Comparison of ENCODE assay signal across 8 cellular contexts in the genomic region with DNA sequence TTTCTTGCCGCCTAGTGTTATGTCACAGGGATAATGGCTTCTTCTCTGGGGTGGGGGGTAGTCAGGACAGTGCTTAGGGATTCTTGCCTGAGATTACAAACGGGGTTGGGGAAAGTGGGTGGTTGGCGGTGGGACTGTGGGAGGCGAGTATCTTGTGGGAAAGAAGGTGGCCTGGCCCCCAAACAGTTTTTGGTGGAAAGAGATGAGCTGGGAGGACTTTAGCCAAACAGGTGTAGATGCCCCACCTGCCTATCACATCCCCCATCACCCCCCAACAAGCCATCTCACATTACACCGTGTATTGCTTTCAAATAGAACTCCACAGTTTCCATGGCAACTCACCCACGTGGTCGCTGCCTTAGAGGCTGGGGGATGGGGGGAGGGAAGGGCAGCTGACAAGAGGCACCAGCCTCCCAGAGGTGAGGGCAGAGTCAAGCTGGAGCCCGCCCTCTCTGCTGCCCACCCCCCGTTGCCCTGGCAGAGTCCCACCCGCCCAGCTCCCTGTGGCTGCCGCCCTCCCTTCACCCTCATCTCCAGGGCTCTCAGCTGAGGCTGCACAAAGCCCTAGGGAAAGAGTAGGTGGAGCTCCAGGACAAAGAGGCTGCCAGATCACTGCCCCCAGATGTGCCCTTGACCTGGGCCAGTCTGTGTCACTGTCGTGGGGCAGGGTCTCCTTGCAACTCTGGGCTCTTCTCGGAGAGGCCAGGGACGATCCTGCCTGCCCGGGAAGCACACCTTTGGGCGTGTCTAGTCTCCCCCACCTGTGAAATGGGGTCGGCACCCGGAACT.
DNase-seq lines count a peak whose midpoint lies in the region; ATAC-seq, FAIRE-seq and TF ChIP-seq lines count a peak whose summit lies in the region.

No MANE protein-coding gene starts in this region.

- no peak overlapping the region for H3K27ac ChIP-seq in HEK293 (ENCODE audit: extremely low read depth, low read depth, low read length)
- no peak overlapping the region for H3K27ac ChIP-seq in K562 (ENCODE audit: extremely low read depth, low read depth, low read length)
- peak overlapping the region; percentile 8 for H3K27ac ChIP-seq in neuronal stem cell (replicated peaks; ENCODE audit: low read length)

- H3K9me3 ChIP-seq in HEK293 (ENCODE audit: control insufficient read depth, insufficient read depth, low read depth, low read length) (no peaks in the 10 kb centered on the region), K562 (replicated peaks; ENCODE audit: control insufficient read depth, insufficient read depth, low read depth, low read length) (no peaks in the 10 kb centered on the region), neuronal stem cell (replicated peaks in 1 of 2; ENCODE audit: control insufficient read depth in 2 of 2, insufficient read depth in 1 of 2, low read depth in 1 of 2, low read length in 2 of 2) (no peaks in the 10 kb centered on the region)

- H3K4me1 ChIP-seq in HEK293 (ENCODE audit: control insufficient read depth, insufficient read depth, low read length) (peaks cover 25% of the 10 kb centered on the region), K562 (replicated peaks in 1 of 2; ENCODE audit: control insufficient read depth in 2 of 2, insufficient read depth in 2 of 2, low read length in 2 of 2) (peaks cover 2 to 31% of the 10 kb centered on the region in 2 experiments), neuronal stem cell (ENCODE audit: control insufficient read depth in 2 of 2, insufficient read depth in 1 of 2, low read depth in 1 of 2, low read length in 2 of 2) (peaks cover 50 to 86% of the 10 kb centered on the region in 2 donors)

- H3K27me3 Mint-ChIP-seq in CD14-positive monocyte (ENCODE audit: low read depth in 3 of 3) = peaks cover 20 to 47% (median 30%) of the 10 kb centered on the region in 3 donors

- no peak overlapping the region for H3K23ac ChIP-seq in neuronal stem cell (ENCODE audit: low read depth, low read length, poor library complexity)

- in situ Hi-C loops in K562 (cut with MboI) = no loop called here

- no peak for TF ChIP-seq POLR2A in K562 (conservative IDR thresholded peaks at IDR 0.05)

- H3K4me3 ChIP-seq in HEK293 (ENCODE audit: low read depth, low read length) = no peak overlapping the region
- no peak overlapping the region for H3K4me3 ChIP-seq in K562
- peak overlapping the region in 1 of 2 donors; percentile 5 for H3K4me3 ChIP-seq in neuronal stem cell (ENCODE audit: low read length in 2 of 2)

- ATAC-seq in K562 (peak; percentile 34), GM18520 (IDR thresholded peaks at IDR 0.05; ENCODE audit: unreplicated experiment) (no peak), HG02642 (IDR thresholded peaks at IDR 0.05; ENCODE audit: poor library complexity, unreplicated experiment) (no peak)

- intact Hi-C loops in K562 (cut with micrococcal nuclease) = no loop called here
- intact Hi-C loops in CD14-positive monocyte (cut with micrococcal nuclease) = no loop called here

- H3K9ac ChIP-seq in K562 (ENCODE audit: insufficient read depth in 1 of 2, low read depth in 2 of 2, low read length in 2 of 2) = peak overlapping the region in 1 of 2 experiments; percentile 55; a peak in 1 of 4 replicates
- no peak overlapping the region for H3K9ac ChIP-seq in neuronal stem cell (ENCODE audit: low read depth, low read length, poor library complexity)

- DNase-seq in NCI-H345 (lab: John Stamatoyannopoulos, UW) (peak; percentile 75), K562 (ENCODE audit: extremely low read depth in 1 of 4, low spot score in 3 of 4) (peak in 2 of 4 experiments; percentile 18 to 20), neuronal stem cell (ENCODE audit: low spot score) (peak; percentile 64), CD14-positive monocyte (ENCODE audit: low spot score) (no peak), NOMO-1 treated with dmso at 0.1 percent for 144 hours (lab: John Stamatoyannopoulos, UW; ENCODE audit: unreplicated experiment) (no peak)

- H4K20me1 ChIP-seq in K562 (replicated peaks; ENCODE audit: control insufficient read depth, insufficient read depth, low read length) = no peaks in the 10 kb centered on the region

- no peak for TF ChIP-seq EP300 in K562 (IDR thresholded peaks at IDR 0.05; ENCODE audit: low read length)

- H3K4ac ChIP-seq in neuronal stem cell (ENCODE audit: low read length) = no peak overlapping the region

- H3K4me2 ChIP-seq in K562 (ENCODE audit: insufficient read depth, low read length) (no peak overlapping the region), neuronal stem cell (ENCODE audit: insufficient read depth, low read length, poor library complexity, severe bottlenecking) (peak overlapping the region; percentile 45)

- peaks cover 45% of the 10 kb centered on the region for H3K4me1 Mint-ChIP-seq in CD14-positive monocyte

- peak overlapping the region; percentile 66 for H2AK5ac ChIP-seq in neuronal stem cell (ENCODE audit: low read depth, low read length)

- H2BK5ac ChIP-seq in neuronal stem cell (ENCODE audit: low read length) = no peak overlapping the region

- no peak overlapping the region for H2BK120ac ChIP-seq in neuronal stem cell (ENCODE audit: low read depth, low read length)

- no peak for FAIRE-seq in K562 (lab: Jason Lieb, UNC)

- H4K8ac ChIP-seq in neuronal stem cell (ENCODE audit: low read depth, low read length) = no peak overlapping the region

- CTCF ChIA-PET in HEK293 (lab: Yijun Ruan, JAX) (interaction anchor here (0.5 to 1.6 kb wide), 4 partner anchors 11 to 168 kb away, joined by 3 to 6 read pairs (median 4); no protein-coding TSS in a partner anchor), K562 (lab: Yijun Ruan, JAX; ENCODE audit: low intra/inter-chr PET ratio) (no interaction called here)

- H3K79me2 ChIP-seq in K562 (ENCODE audit: control insufficient read depth, insufficient read depth, low read length) = no peaks in the 10 kb centered on the region

- no peaks in the 10 kb centered on the region for H3K36me3 Mint-ChIP-seq in CD14-positive monocyte

- no peak overlapping the region for H4K91ac ChIP-seq in neuronal stem cell (ENCODE audit: low read depth, low read length, poor library complexity)

- no peak overlapping the region for H2AFZ ChIP-seq in K562 (ENCODE audit: low read depth, low read length)
- peak overlapping the region; percentile 69 for H2AFZ ChIP-seq in neuronal stem cell (ENCODE audit: low read length)

- H2BK15ac ChIP-seq in neuronal stem cell (ENCODE audit: low read length) = no peak overlapping the region

- H3K14ac ChIP-seq in neuronal stem cell (ENCODE audit: low read length) = no peak overlapping the region

- peak overlapping the region in 3 of 7 donors; percentile 8 to 57 (median 38) for H3K27ac Mint-ChIP-seq in CD14-positive monocyte

- TF ChIP-seq CTCF in HEK293 (tag by site-specific recombination; IDR thresholded peaks at IDR 0.05) (no peak), K562 (IDR thresholded peaks at IDR 0.05 in 2 of 3, conservative IDR thresholded peaks at IDR 0.05 in 1 of 3; ENCODE audit: insufficient read depth in 2 of 3, low read depth in 1 of 3, low read length in 3 of 3) (no peak), CD14-positive monocyte (IDR thresholded peaks at IDR 0.05) (no peak)

- no TSS peak for BruUV-seq in K562 (replicated peaks; lab: Mats Ljungman, UMichigan)

- TF ChIP-seq RAD21 in K562 (CRISPR knock-in tag; conservative IDR thresholded peaks at IDR 0.05 in 1 of 2, IDR thresholded peaks at IDR 0.05 in 1 of 2) = no peak

- peak overlapping the region in 1 of 2 donors; percentile 30 for H3K4me3 Mint-ChIP-seq in CD14-positive monocyte

- peak overlapping the region; percentile 18 for H2BK12ac ChIP-seq in neuronal stem cell (ENCODE audit: low read length)

- H3K27me3 ChIP-seq in K562 (ENCODE audit: control insufficient read depth in 2 of 2, insufficient read depth in 2 of 2, low read length in 2 of 2) = no peaks in the 10 kb centered on the region
- no peaks in the 10 kb centered on the region for H3K27me3 ChIP-seq in neuronal stem cell (ENCODE audit: control insufficient read depth in 3 of 3, insufficient read depth in 3 of 3, low read depth in 1 of 3, low read length in 3 of 3)

- POLR2A ChIA-PET in HEK293 (lab: Yijun Ruan, JAX) = no interaction called here
- POLR2A ChIA-PET in K562 (lab: Yijun Ruan, JAX) = interaction anchor here (0.6 kb wide), 1 partner anchor 52 kb away, joined by 3 read pairs; no protein-coding TSS in a partner anchor

- H3K36me3 ChIP-seq in HEK293 (ENCODE audit: control insufficient read depth in 2 of 2, insufficient read depth in 1 of 2, low read length in 2 of 2) (no peaks in the 10 kb centered on the region), K562 (ENCODE audit: control insufficient read depth, insufficient read depth, low read length) (no peaks in the 10 kb centered on the region), neuronal stem cell (replicated peaks in 1 of 2; ENCODE audit: control insufficient read depth in 2 of 2, insufficient read depth in 2 of 2, low read length in 2 of 2) (no peaks in the 10 kb centered on the region)

- peak overlapping the region; percentile 92 for H3K18ac ChIP-seq in neuronal stem cell (ENCODE audit: low read length)

- H3K79me1 ChIP-seq in neuronal stem cell (ENCODE audit: low read depth, low read length) = no peaks in the 10 kb centered on the region

- WGBS in K562 (ENCODE audit: insufficient coverage, low coverage, missing lambda C conversion rate) = 22% methylated on average over 16 of the region's 18 CpGs
- no CpG with 5 or more reads among the region's 18 CpGs for WGBS in neuronal stem cell (ENCODE audit: extremely low coverage in 2 of 2, insufficient read length in 2 of 2, insufficient replicate concordance in 1 of 2), 2 donors

- no peaks in the 10 kb centered on the region for H3K9me1 ChIP-seq in K562 (ENCODE audit: control insufficient read depth, insufficient read depth, low read length)

- H3K9me3 Mint-ChIP-seq in CD14-positive monocyte = peaks cover 0 to 3% (median 0%) of the 10 kb centered on the region in 7 donors

TF ChIP-seq in HEK293, 187 proteins besides CTCF, POLR2A, EP300 and RAD21 (continues in another document):
- TF ChIP-seq ZNF549 (tag by site-specific recombination; IDR thresholded peaks at IDR 0.05) (no peak), SP2 (tag by site-specific recombination; IDR thresholded peaks at IDR 0.05) (peak; percentile 37), EGR2 (tag by site-specific recombination; IDR thresholded peaks at IDR 0.05; ENCODE audit: low read depth) (peak; percentile 81), ZFP3 (tag by site-specific recombination; IDR thresholded peaks at IDR 0.05; ENCODE audit: low read depth) (no peak)

TF ChIP-seq in K562, 482 proteins besides CTCF, POLR2A, EP300 and RAD21 (continues in another document):
- no peak for TF ChIP-seq ZNF253 (CRISPR knock-in tag; conservative IDR thresholded peaks at IDR 0.05)
- TF ChIP-seq, protein P1, sequence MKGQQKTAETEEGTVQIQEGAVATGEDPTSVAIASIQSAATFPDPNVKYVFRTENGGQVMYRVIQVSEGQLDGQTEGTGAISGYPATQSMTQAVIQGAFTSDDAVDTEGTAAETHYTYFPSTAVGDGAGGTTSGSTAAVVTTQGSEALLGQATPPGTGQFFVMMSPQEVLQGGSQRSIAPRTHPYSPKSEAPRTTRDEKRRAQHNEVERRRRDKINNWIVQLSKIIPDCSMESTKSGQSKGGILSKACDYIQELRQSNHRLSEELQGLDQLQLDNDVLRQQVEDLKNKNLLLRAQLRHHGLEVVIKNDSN (CRISPR knock-in tag; IDR thresholded peaks at IDR 0.05) = peak; percentile 40; the same call in 1 of the 2 replicates

Comparison
In these comparisons a context has a peak if more than half of its experiments do, and no peak if none do; other contexts are left out.
1. DNase-seq: peak in NCI-H345 (single experiment) and neuronal stem cell (single experiment); none in CD14-positive monocyte (single experiment) and NOMO-1 treated with dmso at 0.1 percent for 144 hours (single experiment).
2. Of the 44 proteins assayed by ChIP-seq in both K562 and HEK293: peak only in K562: none; only in HEK293: KLF1, PATZ1 and SP2; in both: none; in neither: 41.